Comparison of ENCODE assay signal across 28 cellular contexts in the genomic region with DNA sequence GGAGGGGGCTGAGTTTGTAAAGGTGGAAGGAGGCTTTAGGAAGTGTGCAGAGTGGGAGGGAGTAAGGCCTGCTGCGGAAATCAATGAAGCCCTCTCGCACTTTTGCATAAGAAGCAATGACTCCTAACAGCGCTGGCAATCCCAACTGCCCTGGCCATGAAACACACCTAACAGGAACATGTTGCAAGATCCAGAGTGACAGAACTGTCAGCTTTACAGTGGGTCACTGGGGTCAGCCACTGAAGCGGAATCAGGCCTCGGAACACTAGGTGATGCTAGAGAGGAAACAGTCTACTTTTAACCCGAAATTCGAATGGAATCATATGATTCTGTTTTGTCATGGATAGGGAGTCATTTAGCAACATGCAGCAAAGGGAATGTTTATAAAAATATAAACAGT. TPM values are rescaled to one million over a fixed set of nuclear protein-coding genes. Genes with fewer than 3 reads are reported as not detected.
"Had no signal": no experiment of that assay in that cellular context is flagged by ENCODE, and none has a peak within 500 bp of the region (broad histone marks: within the 10 kb centered on the region; RNA-seq: fewer than 3 reads in every experiment).

No MANE protein-coding gene starts in this region.

- ATAC-seq: activated naive CD8-positive, alpha-beta T cell treated with anti-CD3 and anti-CD28 coated beads, Interleukin-2, amount 50 U/mL, for 24 hours; activated T-cell treated with anti-CD3 and anti-CD28 coated beads, Interleukin-2, amount 50 U/mL, for 4 hours; activated T-helper 17 cell treated with anti-CD3 and anti-CD28 coated beads, Interleukin-2, amount 50 U/mL, for 72 hours; gastroesophageal sphincter had no signal

- H3K4me1 ChIP-seq: ascending aorta, breast epithelium, colonic mucosa, esophagus muscularis mucosa, gastroesophageal sphincter had no signal

- H3K36me3 ChIP-seq: ascending aorta, breast epithelium, cardiac muscle cell, colonic mucosa, esophagus muscularis mucosa, gastroesophageal sphincter had no signal

- H3K27me3 ChIP-seq: ascending aorta, breast epithelium, cardiac muscle cell, colonic mucosa, esophagus muscularis mucosa, gastroesophageal sphincter had no signal

- H3K4me3 Mint-ChIP-seq: activated CD4-positive, alpha-beta memory T cell treated with anti-CD3 and anti-CD28 coated beads, Interleukin-2, amount 10 ng/mL, durations not matched to agents 7 days and 5 days; activated CD4-positive, alpha-beta T cell treated with anti-CD3 and anti-CD28 coated beads, Interleukin-2, amount 10 ng/mL, durations not matched to agents 7 days and 5 days; activated naive CD4-positive, alpha-beta T cell treated with anti-CD3 and anti-CD28 coated beads for 36 hours; activated naive CD4-positive, alpha-beta T cell treated with anti-CD3 and anti-CD28 coated beads, Interleukin-2, amount 50 U/mL, for 24 hours; activated naive CD8-positive, alpha-beta T cell treated with anti-CD3 and anti-CD28 coated beads for 36 hours; activated naive CD8-positive, alpha-beta T cell treated with anti-CD3 and anti-CD28 coated beads, Interleukin-2, amount 50 U/mL, for 24 hours; activated T-cell treated with anti-CD3 and anti-CD28 coated beads, Interleukin-2, amount 50 U/mL, for 4 hours; activated T-helper 17 cell treated with anti-CD3 and anti-CD28 coated beads, Interleukin-2, amount 50 U/mL, for 72 hours; brain had no signal

- H3K4me3 ChIP-seq: ascending aorta, breast epithelium, cardiac muscle cell, colonic mucosa, esophagus muscularis mucosa, gastroesophageal sphincter had no signal

- H3K27ac Mint-ChIP-seq: activated CD4-positive, alpha-beta memory T cell treated with anti-CD3 and anti-CD28 coated beads, Interleukin-2, amount 10 ng/mL, durations not matched to agents 7 days and 5 days; activated CD4-positive, alpha-beta T cell treated with anti-CD3 and anti-CD28 coated beads, Interleukin-2, amount 10 ng/mL, durations not matched to agents 7 days and 5 days; activated naive CD4-positive, alpha-beta T cell treated with anti-CD3 and anti-CD28 coated beads for 36 hours; activated naive CD4-positive, alpha-beta T cell treated with anti-CD3 and anti-CD28 coated beads, Interleukin-2, amount 50 U/mL, for 24 hours; activated naive CD8-positive, alpha-beta T cell treated with anti-CD3 and anti-CD28 coated beads for 36 hours; activated naive CD8-positive, alpha-beta T cell treated with anti-CD3 and anti-CD28 coated beads, Interleukin-2, amount 50 U/mL, for 24 hours; activated T-helper 17 cell treated with anti-CD3 and anti-CD28 coated beads, Interleukin-2, amount 50 U/mL, for 72 hours; brain had no signal

- H3K27ac ChIP-seq: ascending aorta, breast epithelium, cardiac muscle cell, colonic mucosa, esophagus muscularis mucosa, gastroesophageal sphincter had no signal

- H3K4me1 Mint-ChIP-seq: activated CD4-positive, alpha-beta memory T cell treated with anti-CD3 and anti-CD28 coated beads, Interleukin-2, amount 10 ng/mL, durations not matched to agents 7 days and 5 days; activated CD4-positive, alpha-beta T cell treated with anti-CD3 and anti-CD28 coated beads, Interleukin-2, amount 10 ng/mL, durations not matched to agents 7 days and 5 days; activated naive CD4-positive, alpha-beta T cell treated with anti-CD3 and anti-CD28 coated beads, Interleukin-2, amount 50 U/mL, for 24 hours; activated naive CD8-positive, alpha-beta T cell treated with anti-CD3 and anti-CD28 coated beads, Interleukin-2, amount 50 U/mL, for 24 hours; activated T-helper 17 cell treated with anti-CD3 and anti-CD28 coated beads, Interleukin-2, amount 50 U/mL, for 72 hours had no signal

- H3K9me3 ChIP-seq: ascending aorta, breast epithelium, colonic mucosa, esophagus muscularis mucosa, gastroesophageal sphincter had no signal

- H3K9me3 Mint-ChIP-seq: activated CD4-positive, alpha-beta memory T cell treated with anti-CD3 and anti-CD28 coated beads, Interleukin-2, amount 10 ng/mL, durations not matched to agents 7 days and 5 days; activated CD4-positive, alpha-beta T cell treated with anti-CD3 and anti-CD28 coated beads, Interleukin-2, amount 10 ng/mL, durations not matched to agents 7 days and 5 days; activated naive CD4-positive, alpha-beta T cell treated with anti-CD3 and anti-CD28 coated beads for 36 hours; activated naive CD4-positive, alpha-beta T cell treated with anti-CD3 and anti-CD28 coated beads, Interleukin-2, amount 50 U/mL, for 24 hours; activated naive CD8-positive, alpha-beta T cell treated with anti-CD3 and anti-CD28 coated beads for 36 hours; activated naive CD8-positive, alpha-beta T cell treated with anti-CD3 and anti-CD28 coated beads, Interleukin-2, amount 50 U/mL, for 24 hours; activated T-cell treated with anti-CD3 and anti-CD28 coated beads, Interleukin-2, amount 50 U/mL, for 4 hours; activated T-helper 17 cell treated with anti-CD3 and anti-CD28 coated beads, Interleukin-2, amount 50 U/mL, for 72 hours; brain had no signal

- H3K27me3 Mint-ChIP-seq: brain had no signal

- H3K36me3 Mint-ChIP-seq: activated naive CD4-positive, alpha-beta T cell treated with anti-CD3 and anti-CD28 coated beads, Interleukin-2, amount 50 U/mL, for 24 hours; activated naive CD8-positive, alpha-beta T cell treated with anti-CD3 and anti-CD28 coated beads for 36 hours; brain had no signal

- DNase-seq: activated CD4-positive, alpha-beta memory T cell treated with anti-CD3 and anti-CD28 coated beads, Interleukin-2, amount 10 ng/mL, durations not matched to agents 7 days and 5 days; activated CD4-positive, alpha-beta T cell treated with anti-CD3 and anti-CD28 coated beads for 1 hour; activated CD4-positive, alpha-beta T cell treated with anti-CD3 and anti-CD28 coated beads for 4 hours; activated CD4-positive, alpha-beta T cell treated with anti-CD3 and anti-CD28 coated beads, Interleukin-2, amount 10 ng/mL, durations not matched to agents 7 days and 5 days; activated CD4-positive, alpha-beta T cell treated with anti-CD3 and anti-CD28 coated beads, Interleukin-2, amount 50 U/mL, for 4 hours; activated CD8-positive, alpha-beta memory T cell treated with anti-CD3 and anti-CD28 coated beads, Interleukin-2, amount 50 U/mL, for 48 hours; activated effector memory CD4-positive, alpha-beta T cell treated with anti-CD3 and anti-CD28 coated beads, Interleukin-2, amount 50 U/mL, for 16 hours; activated naive CD4-positive, alpha-beta T cell treated with anti-CD3 and anti-CD28 coated beads for 36 hours; activated naive CD8-positive, alpha-beta T cell treated with anti-CD3 and anti-CD28 coated beads for 36 hours; activated naive CD8-positive, alpha-beta T cell treated with anti-CD3 and anti-CD28 coated beads, Interleukin-2, amount 50 U/mL, for 24 hours; activated T-cell treated with anti-CD3 and anti-CD28 coated beads for 4 hours; activated T-cell treated with anti-CD3 and anti-CD28 coated beads, Interleukin-2, amount 50 U/mL, for 4 hours; central memory CD4-positive, alpha-beta T cell; cerebellar nuclear complex; colonic mucosa; effector CD8-positive, alpha-beta T cell; erythroblast; foreskin melanocyte; T-helper 2 cell had no signal

RNA-seq across cellular contexts. Expression of gene FGF14, which starts 54.4 kb away (rescaled TPM):
- total RNA-seq: activated CD4-positive, alpha-beta memory T cell treated with anti-CD3 and anti-CD28 coated beads, Interleukin-2, amount 10 ng/mL, durations not matched to agents 7 days and 5 days; activated CD4-positive, alpha-beta T cell treated with anti-CD3 and anti-CD28 coated beads, Interleukin-2, amount 10 ng/mL, durations not matched to agents 7 days and 5 days; activated naive CD4-positive, alpha-beta T cell treated with anti-CD3 and anti-CD28 coated beads for 36 hours; activated naive CD8-positive, alpha-beta T cell treated with anti-CD3 and anti-CD28 coated beads for 36 hours; activated T-cell treated with anti-CD3 and anti-CD28 coated beads, Interleukin-2, amount 50 U/mL, for 4 hours; activated T-helper 17 cell treated with anti-CD3 and anti-CD28 coated beads, Interleukin-2, amount 50 U/mL, for 72 hours; ascending aorta; cardiac muscle cell; T-helper 1 cell treated with Interleukin-12 subunit alpha and Interleukin-12 subunit beta and Interleukin-4 antibody, amounts not matched to agents 30 ng/mL and 1 ng/mL, for 36 hours had no signal
- polyA plus RNA-seq: cardiac muscle cell had no signal
